In genomic region chr10:77846718-77847311, GRCh38 we compare ENCODE assay signal across 8 cellular contexts.
A peak's percentile ranks its signal among the peaks of the same experiment; 100 is the strongest.
DNase-seq lines count a peak whose midpoint lies in the region; ATAC-seq and TF ChIP-seq lines count a peak whose summit lies in the region.

No MANE protein-coding gene starts in this region.

- peak; percentile 63 for DNase-seq in CD1c-positive myeloid dendritic cell (ENCODE audit: extremely low spot score)
- peak; percentile 77 for DNase-seq in Kasumi-1 (lab: John Stamatoyannopoulos, UW)
- peak; percentile 21 for DNase-seq in SKM-1 treated with dmso at 0.1 percent for 144 hours (lab: John Stamatoyannopoulos, UW; ENCODE audit: unreplicated experiment)
- peak; percentile 84 to 90 (median 87) for DNase-seq in adrenal gland
- peak; percentile 73 for DNase-seq in left cardiac atrium
- DNase-seq in prostate gland (ENCODE audit: low spot score), result peak; percentile 81
- DNase-seq in vagina (ENCODE audit: extremely low spot score in 2 of 2), result no peak

- peak; percentile 95 to 98 (median 97) for TF ChIP-seq CTCF in adrenal gland (IDR thresholded peaks at IDR 0.05)
- peak; percentile 96 to 98 (median 98) for TF ChIP-seq CTCF in prostate gland (IDR thresholded peaks at IDR 0.05)
- peak; percentile 87 to 98 (median 97) for TF ChIP-seq CTCF in vagina (IDR thresholded peaks at IDR 0.05)

- intact Hi-C loops in adrenal gland (cut with DNase I) (loop anchor here (5.0 to 10.0 kb wide), 3 partner anchors 75 to 158 kb away; partner anchors contain the start of gene DLG5 (in 1 of the 2)), left cardiac atrium (cut with DNase I) (loop anchor here (2.0 to 10.0 kb wide), 4 partner anchors 80 to 182 kb away; partner anchors contain the start of genes DLG5 (in 1 of the 2) and POLR3A (in 1 of the 2)), prostate gland (cut with DNase I) (loop anchor here (1.0 to 5.0 kb wide), 3 partner anchors 80 to 182 kb away; partner anchors contain the start of genes DLG5 and POLR3A), vagina (cut with DNase I) (loop anchor here (10.0 kb wide), 2 partner anchors 78 to 128 kb away; partner anchors contain the start of gene DLG5)

- H3K27me3 ChIP-seq in adrenal gland, result no peaks in the 10 kb centered on the region
- H3K27me3 ChIP-seq in prostate gland (replicated peaks; ENCODE audit: insufficient read depth), result no peaks in the 10 kb centered on the region
- no peaks in the 10 kb centered on the region for H3K27me3 ChIP-seq in vagina

- TF ChIP-seq POLR2A in adrenal gland (IDR thresholded peaks at IDR 0.05) (no peak), prostate gland (IDR thresholded peaks at IDR 0.05) (no peak), vagina (IDR thresholded peaks at IDR 0.05) (no peak)

- no peak overlapping the region for H3K4me3 ChIP-seq in adrenal gland
- H3K4me3 ChIP-seq in prostate gland, result no peak overlapping the region
- peak overlapping the region in 1 of 2 donors; percentile 5 for H3K4me3 ChIP-seq in vagina

- 10 to 20% (median 14%) methylated on average over 3 to 21 of the region's 21 CpGs for WGBS in adrenal gland, 4 donors
- WGBS in prostate gland, result 29% methylated on average over 21 of the region's 21 CpGs

- ATAC-seq in GM19455 (IDR thresholded peaks at IDR 0.05; ENCODE audit: unreplicated experiment) (peak; percentile 64), left cardiac atrium (peak; percentile 78 to 79)

- peaks cover 22 to 55% of the 10 kb centered on the region in 2 donors for H3K4me1 ChIP-seq in adrenal gland (replicated peaks in 1 of 2)
- H3K4me1 ChIP-seq in prostate gland (replicated peaks), result peaks cover 13% of the 10 kb centered on the region
- H3K4me1 ChIP-seq in vagina, result peaks cover 44% of the 10 kb centered on the region

- H3K9me3 ChIP-seq in adrenal gland (replicated peaks in 1 of 3) (no peaks in the 10 kb centered on the region), prostate gland (no peaks in the 10 kb centered on the region), vagina (no peaks in the 10 kb centered on the region)

- H3K27ac ChIP-seq in adrenal gland, result peak overlapping the region; percentile 49 to 93 (median 82)
- peak overlapping the region; percentile 78 to 81 for H3K27ac ChIP-seq in prostate gland
- peak overlapping the region; percentile 77 for H3K27ac ChIP-seq in vagina

- peaks cover 0 to 63% of the 10 kb centered on the region in 2 donors for H3K36me3 ChIP-seq in adrenal gland (replicated peaks in 1 of 2)
- H3K36me3 ChIP-seq in prostate gland, result peaks cover 0 to 4% of the 10 kb centered on the region in 2 donors
- peaks cover 0 to 23% of the 10 kb centered on the region in 2 donors for H3K36me3 ChIP-seq in vagina

Comparison
In these comparisons a context has a peak if more than half of its experiments do, and no peak if none do; other contexts are left out.
1. DNase-seq: peak in CD1c-positive myeloid dendritic cell (single experiment), Kasumi-1 (2 of 2), SKM-1 treated with dmso at 0.1 percent for 144 hours (single experiment), adrenal gland (7 of 7), left cardiac atrium (single experiment) and prostate gland (single experiment); none in vagina (0 of 2).
2. Peak in every context shown above with its lines, with median percentiles within 50 percentile points of each other: H3K27ac ChIP-seq and CTCF ChIP-seq.